ENCODE assay signal across 13 cellular contexts in genomic region chr22:27871306-27872014, GRCh38.
"Had no signal": no experiment of that assay in that cellular context is flagged by ENCODE, and none has a peak within 500 bp of the region (broad histone marks: within the 10 kb centered on the region; RNA-seq: fewer than 3 reads in every experiment).

No MANE protein-coding gene starts in this region.

- H3K4me3 Mint-ChIP-seq: activated T-helper 1 cell treated with anti-CD3 and anti-CD28 coated beads, Interleukin-12 subunit alpha, Interleukin-12 subunit beta, Interleukin-2, Interleukin-4 antibody, amounts not matched to agents 30 ng/mL and 10 ng/mL and 1 ng/mL, durations not matched to agents 14 hours and 24 hours and 36 hours; dendritic cell treated with granulocyte-macrophage colony-stimulating factor and Interleukin-4, amounts not matched to agents 40 ng/mL and 50 ng/mL, for 4 days; stimulated activated effector memory CD8-positive, alpha-beta T cell treated with anti-CD3 and anti-CD28 coated beads, Interleukin-12 subunit alpha, Interleukin-12 subunit beta, amount 100 ng/mL, for 72 hours had no signal

- H3K27me3 ChIP-seq: pancreas had no signal

- H3K27me3 Mint-ChIP-seq: dendritic cell treated with granulocyte-macrophage colony-stimulating factor and Interleukin-4, amounts not matched to agents 40 ng/mL and 50 ng/mL, for 4 days had no signal

- H3K27ac Mint-ChIP-seq: activated T-helper 1 cell treated with anti-CD3 and anti-CD28 coated beads, Interleukin-12 subunit alpha, Interleukin-12 subunit beta, Interleukin-2, Interleukin-4 antibody, amounts not matched to agents 30 ng/mL and 10 ng/mL and 1 ng/mL, durations not matched to agents 14 hours and 24 hours and 36 hours; dendritic cell treated with granulocyte-macrophage colony-stimulating factor and Interleukin-4, amounts not matched to agents 40 ng/mL and 50 ng/mL, for 4 days had no signal

- H3K4me3 ChIP-seq: pancreas had no signal

- H3K9me3 ChIP-seq: pancreas had no signal

- DNase-seq: activated CD4-positive, alpha-beta T cell treated with anti-CD3 and anti-CD28 coated beads for 4 hours; activated naive CD4-positive, alpha-beta T cell; caudate nucleus; erythroblast; mesenchymal stem cell; pancreas; retina; substantia nigra; T-helper 1 cell had no signal

- H3K9me3 Mint-ChIP-seq: activated T-helper 1 cell treated with anti-CD3 and anti-CD28 coated beads, Interleukin-12 subunit alpha, Interleukin-12 subunit beta, Interleukin-2, Interleukin-4 antibody, amounts not matched to agents 30 ng/mL and 10 ng/mL and 1 ng/mL, durations not matched to agents 14 hours and 24 hours and 36 hours; dendritic cell treated with granulocyte-macrophage colony-stimulating factor and Interleukin-4, amounts not matched to agents 40 ng/mL and 50 ng/mL, for 4 days; stimulated activated effector memory CD8-positive, alpha-beta T cell treated with anti-CD3 and anti-CD28 coated beads, Interleukin-12 subunit alpha, Interleukin-12 subunit beta, amount 100 ng/mL, for 72 hours had no signal

- ATAC-seq: stimulated activated effector memory CD8-positive, alpha-beta T cell treated with anti-CD3 and anti-CD28 coated beads, Interleukin-12 subunit alpha, Interleukin-12 subunit beta, amount 100 ng/mL, for 72 hours had no signal

- FAIRE-seq: pancreas, small intestine had no signal
